Comparison of ENCODE assay signal across 1 cellular context in genomic region chr9:68540712-68541535, GRCh38.
TF ChIP-seq lines count a peak whose summit lies in the region.

TSS of gene TMEM252 (minus strand) at chr9:68540883. CDS start at chr9:68540814, 69 bp downstream.

TF ChIP-seq in HepG2, 621 proteins besides CTCF, POLR2A, EP300 and RAD21 (continued from another document):
- TF ChIP-seq AKNA (CRISPR knock-in tag; IDR thresholded peaks at IDR 0.05; ENCODE audit: borderline replicate concordance) (no peak), HIVEP1 (CRISPR knock-in tag; IDR thresholded peaks at IDR 0.05) (no peak), CENPX (CRISPR knock-in tag; IDR thresholded peaks at IDR 0.05) (no peak), ZFP36 (IDR thresholded peaks at IDR 0.05; ENCODE audit: borderline replicate concordance, low read depth, low read length, partially characterized antibody) (no peak), ZFP36L2 (CRISPR knock-in tag; IDR thresholded peaks at IDR 0.05) (no peak), PHF8 (CRISPR knock-in tag; IDR thresholded peaks at IDR 0.05) (no peak), ARID5B (CRISPR knock-in tag; IDR thresholded peaks at IDR 0.05) (no peak), ZNF30 (CRISPR knock-in tag; IDR thresholded peaks at IDR 0.05) (no peak)
